In the genomic region with DNA sequence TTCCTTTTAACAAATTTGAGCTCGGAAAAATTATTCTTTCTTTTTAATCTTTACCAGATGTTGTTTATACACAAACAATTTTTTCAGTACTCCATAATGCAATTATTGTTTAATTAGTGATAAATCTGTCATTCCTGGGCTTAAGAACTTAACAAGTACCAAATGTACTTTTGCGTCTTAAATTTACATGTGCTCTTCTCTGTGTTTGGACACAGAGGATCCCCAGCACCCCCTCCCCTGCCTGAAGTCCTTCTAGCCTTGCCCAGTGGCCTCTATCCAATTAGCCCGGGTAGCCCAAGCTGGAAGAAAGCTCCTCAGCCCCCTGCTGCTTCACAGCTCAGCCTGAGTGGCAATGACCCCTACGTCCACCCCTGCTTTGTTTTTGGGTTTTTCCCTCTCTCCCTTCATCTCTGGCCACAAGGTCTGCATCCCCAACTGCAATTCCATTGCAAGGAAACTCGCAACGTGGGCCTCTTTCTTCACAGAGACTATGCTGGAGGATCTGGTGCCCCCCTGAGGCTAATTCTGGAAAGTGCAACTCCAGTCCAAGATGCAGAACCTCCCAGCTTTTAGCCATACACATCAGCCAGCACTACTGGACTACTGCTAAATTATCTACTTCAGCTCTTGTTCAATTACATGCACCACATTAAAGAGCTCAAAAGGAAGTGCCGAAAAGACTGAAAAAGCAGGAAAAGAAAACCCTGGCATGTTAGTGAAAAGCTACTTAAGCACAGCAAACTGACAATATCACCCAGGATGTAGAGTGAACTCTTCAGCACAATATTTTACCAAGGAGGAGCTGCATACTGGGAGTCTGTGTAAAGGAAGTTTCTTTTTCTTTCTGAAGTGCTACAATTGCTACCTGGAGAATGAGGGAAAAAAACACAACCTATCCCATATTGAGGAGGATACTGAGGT, we compare ENCODE assay signal across 8 cellular contexts.
DNase-seq lines count a peak whose midpoint lies in the region; ATAC-seq and TF ChIP-seq lines count a peak whose summit lies in the region.

No MANE protein-coding gene starts in this region.

- TF ChIP-seq CTCF in lung (IDR thresholded peaks at IDR 0.05; ENCODE audit: control extremely low read depth, extremely low read depth) = peak; percentile 83

- no peak overlapping the region for H3K27ac ChIP-seq in lung (ENCODE audit: low read depth in 1 of 2, low read length in 1 of 2)

- no peaks in the 10 kb centered on the region for H3K9me3 ChIP-seq in lung (ENCODE audit: control insufficient read depth in 2 of 2, insufficient read depth in 1 of 2, low read length in 1 of 2)

- no peaks in the 10 kb centered on the region for H3K27me3 ChIP-seq in lung (ENCODE audit: control insufficient read depth, insufficient read depth)

- H3K4me3 ChIP-seq in lung = no peak overlapping the region

- H3K36me3 ChIP-seq in lung (ENCODE audit: control insufficient read depth in 2 of 2, insufficient read depth in 2 of 2, low read length in 2 of 2) = peaks cover 0 to 3% of the 10 kb centered on the region in 2 donors

- H3K27ac Mint-ChIP-seq in effector memory CD8-positive, alpha-beta T cell = no peak overlapping the region

- H3K36me3 Mint-ChIP-seq in effector memory CD8-positive, alpha-beta T cell (ENCODE audit: insufficient read depth) = no peaks in the 10 kb centered on the region

- H3K4me1 Mint-ChIP-seq in effector memory CD8-positive, alpha-beta T cell (ENCODE audit: low read depth in 2 of 2) = no peaks in the 10 kb centered on the region

- ATAC-seq in effector memory CD8-positive, alpha-beta T cell (replicated peaks) = peak; percentile 43
- ATAC-seq in lung (ENCODE audit: insufficient read depth, low FRiP score) (peak; percentile 55), GM18909 (IDR thresholded peaks at IDR 0.05; ENCODE audit: poor library complexity, unreplicated experiment) (no peak)

- peaks cover 0 to 2% of the 10 kb centered on the region in 2 donors for H3K4me1 ChIP-seq in lung (ENCODE audit: control insufficient read depth in 2 of 2, insufficient read depth in 2 of 2, low read length in 2 of 2)

- no peaks in the 10 kb centered on the region for H3K27me3 Mint-ChIP-seq in effector memory CD8-positive, alpha-beta T cell

- H3K9me3 Mint-ChIP-seq in effector memory CD8-positive, alpha-beta T cell = no peaks in the 10 kb centered on the region

- WGBS in lung, 2 donors = 32 to 47% methylated on average over 7 of the region's 7 CpGs

- DNase-seq in AG08396 (ENCODE audit: low spot score) (peak; percentile 79), GM19240 (ENCODE audit: insufficient read length, low spot score) (peak; percentile 52), NCI-H510A treated with DMSO at 0.1 percent for 48 hours (lab: John Stamatoyannopoulos, UW) (peak; percentile 43), lung (ENCODE audit: low spot score) (peak; percentile 67)
- peak; percentile 5 to 15 for DNase-seq in activated CD4-positive, alpha-beta T cell treated with anti-CD3 and anti-CD28 coated beads, Interleukin-2, amount 50 U/mL, for 24 hours (ENCODE audit: low read depth in 1 of 2, low spot score in 1 of 2)
- peak; percentile 30 to 42 (median 38) for DNase-seq in effector memory CD8-positive, alpha-beta T cell
- DNase-seq in stimulated activated CD8-positive, alpha-beta memory T cell treated with anti-CD3 and anti-CD28 coated beads, Interleukin-4, amount 100 ng/mL, for 24 hours (ENCODE audit: low read depth) = peak; percentile 36

- H3K4me3 Mint-ChIP-seq in effector memory CD8-positive, alpha-beta T cell = no peak overlapping the region

Comparison
In these comparisons a context has a peak if more than half of its experiments do, and no peak if none do; other contexts are left out.
1. DNase-seq: peak in every context shown above with its lines; median percentile 79 in AG08396; 67 in lung; 52 in GM19240; 43 in NCI-H510A treated with DMSO at 0.1 percent for 48 hours; 38 in effector memory CD8-positive, alpha-beta T cell; 36 in stimulated activated CD8-positive, alpha-beta memory T cell treated with anti-CD3 and anti-CD28 coated beads, Interleukin-4, amount 100 ng/mL, for 24 hours; 10 in activated CD4-positive, alpha-beta T cell treated with anti-CD3 and anti-CD28 coated beads, Interleukin-2, amount 50 U/mL, for 24 hours.